In the genomic region with DNA sequence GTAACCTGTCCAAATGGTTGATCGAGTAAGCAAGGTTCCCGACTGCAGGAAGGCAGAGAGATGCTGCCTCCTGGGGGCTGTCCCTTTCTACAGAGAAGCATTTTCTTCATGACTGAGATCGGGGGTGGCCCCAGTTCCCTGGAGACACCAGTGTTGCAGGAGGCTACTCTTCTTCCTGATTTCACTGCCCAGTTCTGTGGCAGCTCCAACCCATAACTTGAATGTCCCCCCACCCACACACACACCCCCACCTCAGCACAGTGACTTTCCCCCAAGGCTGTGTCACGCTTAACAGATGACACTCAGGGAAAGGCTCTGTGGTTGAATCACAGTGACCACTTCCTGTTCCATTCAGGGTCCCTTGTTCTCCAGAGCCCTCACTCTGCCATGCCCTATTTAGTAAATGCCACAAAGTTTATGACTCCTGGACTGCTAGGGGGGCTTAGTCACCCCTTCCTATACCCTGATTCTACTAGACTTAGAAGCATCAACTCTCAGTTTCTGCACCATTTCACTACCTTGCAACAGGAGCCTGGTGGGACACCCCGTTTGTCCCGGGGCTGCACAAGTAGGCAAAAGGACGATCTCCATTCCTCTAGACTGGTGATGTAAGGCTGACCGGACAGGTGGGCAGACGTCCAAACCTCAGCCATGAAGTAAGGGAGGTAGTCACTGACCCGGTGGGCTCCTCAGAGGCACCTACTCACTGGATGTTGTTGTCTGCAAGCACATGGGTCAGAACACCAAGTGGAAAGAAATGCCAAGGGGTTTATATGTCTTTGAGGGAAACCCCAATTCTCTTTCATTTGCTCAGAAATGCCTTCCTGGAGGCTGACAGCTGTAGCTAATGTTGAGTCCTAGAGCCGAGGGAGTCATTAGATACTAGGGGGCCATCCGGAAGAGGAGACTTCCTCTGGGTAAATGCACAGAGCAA, we compare ENCODE assay signal across 8 cellular contexts. TPM values are rescaled to one million over a fixed set of nuclear protein-coding genes. Genes with fewer than 3 reads are reported as not detected.
DNase-seq lines count a peak whose midpoint lies in the region; ATAC-seq and TF ChIP-seq lines count a peak whose summit lies in the region.

No MANE protein-coding gene starts in this region.

- H4K8ac ChIP-seq in mesendoderm (ENCODE audit: low read depth, low read length) = no peak overlapping the region

- no peak overlapping the region for H3K4me2 ChIP-seq in mesendoderm (ENCODE audit: low read length)

- peaks cover 18% of the 10 kb centered on the region for H3K4me1 Mint-ChIP-seq in CD14-positive monocyte

- no peak overlapping the region for H3K9ac ChIP-seq in mesendoderm (ENCODE audit: low read length)

- H2BK15ac ChIP-seq in mesendoderm (replicated peaks; ENCODE audit: low read depth) = no peak overlapping the region

- H3K27me3 Mint-ChIP-seq in CD14-positive monocyte (ENCODE audit: low read depth in 3 of 3) = peaks cover 15 to 22% (median 19%) of the 10 kb centered on the region in 3 donors

- H3K4ac ChIP-seq in mesendoderm (ENCODE audit: low read depth, low read length) = no peak overlapping the region

- peaks cover 2% of the 10 kb centered on the region for H3K4me1 ChIP-seq in mesendoderm (ENCODE audit: control insufficient read depth, low read depth, low read length)

- peak overlapping the region in 1 of 2 donors; percentile 55 for H3K4me3 Mint-ChIP-seq in CD14-positive monocyte

- TF ChIP-seq CTCF in CD14-positive monocyte (IDR thresholded peaks at IDR 0.05) = peak; percentile 25
- peak; percentile 38 for TF ChIP-seq CTCF in astrocyte of the spinal cord (IDR thresholded peaks at IDR 0.05; ENCODE audit: low read depth, low read length)

- H3K27me3 ChIP-seq in mesendoderm (ENCODE audit: insufficient read depth, low read length, poor library complexity) = no peaks in the 10 kb centered on the region

- H3K36me3 ChIP-seq in mesendoderm (ENCODE audit: control insufficient read depth, insufficient read depth, low read length) = no peaks in the 10 kb centered on the region

- no peak overlapping the region for H3K27ac ChIP-seq in mesendoderm (ENCODE audit: low read depth, low read length)

- in situ Hi-C loops in astrocyte of the spinal cord (cut with HindIII; ENCODE audit: low sequenced_read_pairs) = no loop called here

- DNase-seq in CD14-positive monocyte (ENCODE audit: low spot score) (peak; percentile 91), T-helper 22 cell (ENCODE audit: low read depth) (peak; percentile 34), astrocyte of the spinal cord (ENCODE audit: low read depth, low spot score) (peak; percentile 80), mesendoderm (no peak), NCI-H345 (lab: John Stamatoyannopoulos, UW) (no peak), cortex of kidney (lab: John Stamatoyannopoulos, UW) (no peak)

- H3K36me3 Mint-ChIP-seq in CD14-positive monocyte = no peaks in the 10 kb centered on the region

- no peak overlapping the region for H3K23ac ChIP-seq in mesendoderm (ENCODE audit: low read length)

- whole genome bisulfite sequencing in mesendoderm (ENCODE audit: extremely low coverage, insufficient coverage, low lambda C conversion rate) = no CpG with 5 or more reads among the region's 12 CpGs

- intact Hi-C loops in CD14-positive monocyte (cut with micrococcal nuclease) = loop anchor here (5.0 kb wide), 1 partner anchor 34 kb away; no protein-coding TSS in a partner anchor

- H3K9me3 Mint-ChIP-seq in CD14-positive monocyte = no peaks in the 10 kb centered on the region

- H3K56ac ChIP-seq in mesendoderm (ENCODE audit: low read length) = peak overlapping the region; percentile 52

- no peak overlapping the region for H2BK5ac ChIP-seq in mesendoderm (ENCODE audit: low read length)

- ATAC-seq in GM19452 (IDR thresholded peaks at IDR 0.05; ENCODE audit: unreplicated experiment) (peak; percentile 87), HG03442 (IDR thresholded peaks at IDR 0.05; ENCODE audit: unreplicated experiment) (peak; percentile 82)

- no peak overlapping the region for H4K5ac ChIP-seq in mesendoderm (ENCODE audit: low read length)

- no peak overlapping the region for H2AK5ac ChIP-seq in mesendoderm (ENCODE audit: low read length)

- no peak overlapping the region for H2BK120ac ChIP-seq in mesendoderm (ENCODE audit: low read depth, low read length)

- no peak overlapping the region for H3K18ac ChIP-seq in mesendoderm (ENCODE audit: low read length)

- H3K27ac Mint-ChIP-seq in CD14-positive monocyte = peak overlapping the region in 6 of 7 donors; percentile 17 to 88 (median 80)

- H3K79me1 ChIP-seq in mesendoderm (ENCODE audit: low read length) = no peaks in the 10 kb centered on the region

- no peaks in the 10 kb centered on the region for H3K79me2 ChIP-seq in mesendoderm (ENCODE audit: control insufficient read depth, insufficient read depth, low read length)

- H3K4me3 ChIP-seq in astrocyte of the spinal cord (ENCODE audit: low read depth, low read length) (no peak overlapping the region), mesendoderm (ENCODE audit: low read length) (no peak overlapping the region)

RNA-seq across cellular contexts. Expression of a gene that starts 31.3 kb away (rescaled TPM):
- polyA plus RNA-seq in CD14-positive monocyte = 10 to 100 TPM; 21.1 to 33.9 TPM
- 103 TPM for polyA plus RNA-seq in mesendoderm (2013, experiment 1 of 2)
- polyA plus RNA-seq in mesendoderm (2013, experiment 2 of 2) = 102 TPM

RNA-seq across cellular contexts. Expression of a gene that starts 38.5 kb away (rescaled TPM):
- 1 to 10 TPM; 2.0 to 3.9 TPM for polyA plus RNA-seq in CD14-positive monocyte
- 52.5 TPM for polyA plus RNA-seq in mesendoderm (2013, experiment 1 of 2)
- 50.7 TPM for polyA plus RNA-seq in mesendoderm (2013, experiment 2 of 2)

Comparison
In these comparisons a context has a peak if more than half of its experiments do, and no peak if none do; other contexts are left out.
1. DNase-seq: peak in CD14-positive monocyte (single experiment), T-helper 22 cell (single experiment) and astrocyte of the spinal cord (single experiment); none in mesendoderm (single experiment), NCI-H345 (single experiment) and cortex of kidney (single experiment).